8 cellular contexts compared by ENCODE assay signal in genomic region chr9:79570449-79571308, GRCh38. TPM values are rescaled to one million over a fixed set of nuclear protein-coding genes. Genes with fewer than 3 reads are reported as not detected.
DNase-seq lines count a peak whose midpoint lies in the region; ATAC-seq and TF ChIP-seq lines count a peak whose summit lies in the region.

No MANE protein-coding gene starts in this region.

- peaks cover 15% of the 10 kb centered on the region for H3K4me1 ChIP-seq in HUES6 (ENCODE audit: control insufficient read depth, insufficient read depth, low read length)
- peaks cover 12% of the 10 kb centered on the region for H3K4me1 ChIP-seq in effector memory CD4-positive, alpha-beta T cell (ENCODE audit: control insufficient read depth, insufficient read depth, low read length, poor library complexity, severe bottlenecking)
- H3K4me1 ChIP-seq in mesodermal cell (ENCODE audit: control insufficient read depth, insufficient read depth, low read length, poor library complexity, severe bottlenecking): peaks cover 4% of the 10 kb centered on the region
- peaks cover 17 to 30% (median 24%) of the 10 kb centered on the region in 4 donors for H3K4me1 ChIP-seq in stomach

- H3K27me3 ChIP-seq in HUES6 (ENCODE audit: control insufficient read depth, insufficient read depth, low read length): 0 out of 2 replicates have a peak, but pooled peaks cover 4% of the 10 kb centered on the region
- H3K27me3 ChIP-seq in effector memory CD4-positive, alpha-beta T cell (replicated peaks; ENCODE audit: control insufficient read depth, insufficient read depth, low read length, poor library complexity, severe bottlenecking): peaks cover 3% of the 10 kb centered on the region
- H3K27me3 ChIP-seq in stomach: peaks cover 0 to 8% (median 7%) of the 10 kb centered on the region in 3 donors

- WGBS in mesodermal cell (ENCODE audit: insufficient coverage in 2 of 2), 2 experiments: 0 to 1% methylated on average over 27 to 48 of the region's 69 CpGs
- 0 to 1% (median 1%) methylated on average over 59 to 69 of the region's 69 CpGs for WGBS in stomach, 5 donors

- TF ChIP-seq CTCF in stomach (IDR thresholded peaks at IDR 0.05): no peak

- TF ChIP-seq EP300 in stomach (IDR thresholded peaks at IDR 0.05): no peak

- H3K27ac ChIP-seq in HUES6 (ENCODE audit: low read depth, low read length): peak overlapping the region; percentile 89
- H3K27ac ChIP-seq in effector memory CD4-positive, alpha-beta T cell (ENCODE audit: insufficient read depth, low read length, poor library complexity, severe bottlenecking): peak overlapping the region; percentile 53
- peak overlapping the region; percentile 94 for H3K27ac ChIP-seq in mesodermal cell (ENCODE audit: low read depth, low read length, severe bottlenecking)
- H3K27ac ChIP-seq in stomach: peak overlapping the region; percentile 61 to 90 (median 81)

- H3K9ac ChIP-seq in HUES6 (ENCODE audit: low read length): peak overlapping the region; percentile 86

- H3K9me3 ChIP-seq in HUES6 (ENCODE audit: control insufficient read depth, insufficient read depth, low read depth, low read length) (peaks cover 4% of the 10 kb centered on the region; the same call in 1 of the 2 replicates), mesodermal cell (ENCODE audit: control insufficient read depth, low read length) (peaks cover 7% of the 10 kb centered on the region), stomach (peaks cover 0 to 5% (median 2%) of the 10 kb centered on the region in 4 donors)
- H3K9me3 ChIP-seq in effector memory CD4-positive, alpha-beta T cell (ENCODE audit: control insufficient read depth, low read length): no peaks in the 10 kb centered on the region

- H3K4me3 ChIP-seq in HUES6 (ENCODE audit: low read depth, low read length) (peak overlapping the region; percentile 80), mesodermal cell (ENCODE audit: extremely low read depth, insufficient read depth, low read length, poor library complexity, severe bottlenecking) (peak overlapping the region; percentile 62), stomach (peak overlapping the region; percentile 66 to 73 (median 69))
- H3K4me3 ChIP-seq in effector memory CD4-positive, alpha-beta T cell (ENCODE audit: insufficient read depth, low read depth, low read length, poor library complexity, severe bottlenecking): peak overlapping the region; percentile 84

- ATAC-seq in GM19023 (IDR thresholded peaks at IDR 0.05; ENCODE audit: unreplicated experiment): no peak
- ATAC-seq in HG03280 (IDR thresholded peaks at IDR 0.05; ENCODE audit: unreplicated experiment): no peak

- H3K36me3 ChIP-seq in HUES6 (ENCODE audit: control insufficient read depth, insufficient read depth, low read length) (no peaks in the 10 kb centered on the region; the same call in 1 of the 2 replicates), mesodermal cell (ENCODE audit: control insufficient read depth, insufficient read depth, low read length) (peaks cover 3% of the 10 kb centered on the region), stomach (no peaks in the 10 kb centered on the region)
- no peaks in the 10 kb centered on the region for H3K36me3 ChIP-seq in effector memory CD4-positive, alpha-beta T cell (ENCODE audit: control insufficient read depth, insufficient read depth, low read length)

- TF ChIP-seq POLR2A in stomach (IDR thresholded peaks at IDR 0.05): no peak

- DNase-seq in COR-L47 (lab: John Stamatoyannopoulos, UW) (peak; percentile 52), stomach (peak; percentile 36)
- peak; percentile 21 to 35 for DNase-seq in activated CD4-positive, alpha-beta T cell treated with anti-CD3 and anti-CD28 coated beads, Interleukin-2, amount 50 U/mL, for 4 hours
- DNase-seq in effector memory CD4-positive, alpha-beta T cell: peak in 1 of 3 donors; percentile 18

- intact Hi-C loops in stomach (cut with DNase I; ENCODE audit: low total_unique reads): no loop called here

RNA-seq across cellular contexts. Expression of gene TLE4, which starts 1.1 kb away (rescaled TPM):
- 52.9 TPM for polyA plus RNA-seq in mesodermal cell (2013, experiment 1 of 2)
- polyA plus RNA-seq in mesodermal cell (2013, experiment 2 of 2): 64.3 TPM
- 10 to 100 TPM; 18.5 to 85.2 (median 42.0) TPM for total RNA-seq in stomach
- polyA plus RNA-seq in stomach: 10 to 100 TPM in 1 of 3 donors, 1 to 10 TPM in 2; 6.2 to 12.4 (median 7.2) TPM
